In the genomic region with DNA sequence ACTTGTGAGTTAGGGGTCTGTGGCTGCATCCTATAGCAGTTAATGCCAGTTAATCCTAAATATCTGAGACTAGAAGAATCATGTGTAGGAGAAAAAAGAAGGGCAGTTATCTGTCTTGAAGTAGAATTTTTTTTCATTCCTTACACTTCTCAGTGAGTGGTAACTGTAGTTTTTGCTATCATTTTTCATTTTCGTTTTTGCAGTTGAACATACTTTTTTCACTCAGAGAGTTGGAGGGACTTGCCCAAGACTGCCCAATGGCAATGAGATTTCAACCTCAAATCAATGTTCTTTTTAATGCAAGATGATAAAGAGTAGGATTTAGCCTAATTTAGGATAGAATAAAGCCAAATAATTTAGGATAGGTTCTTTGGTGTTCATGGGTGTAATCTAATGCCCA, we compare ENCODE assay signal across 26 cellular contexts.
"Had no signal": no experiment of that assay in that cellular context is flagged by ENCODE, and none has a peak within 500 bp of the region (broad histone marks: within the 10 kb centered on the region; RNA-seq: fewer than 3 reads in every experiment).

No MANE protein-coding gene starts in this region.

- FAIRE-seq: colon had no signal

- H3K27me3 ChIP-seq: adrenal gland, MG63, Peyer's patch, SJSA1 had no signal

- H3K27ac ChIP-seq: adrenal gland, Peyer's patch, SJSA1 had no signal

- H3K9me3 ChIP-seq: adrenal gland, MG63, Peyer's patch, SJSA1 had no signal

- ATAC-seq: activated CD4-positive, CD25-positive, alpha-beta regulatory T cell treated with anti-CD3 and anti-CD28 coated beads, Interleukin-2, amount 50 U/mL, for 24 hours; activated CD8-positive, alpha-beta memory T cell treated with anti-CD3 and anti-CD28 coated beads, Interleukin-2, amount 10 ng/mL, durations not matched to agents 7 days and 5 days; activated T-helper 17 cell treated with anti-CD3 and anti-CD28 coated beads, Interleukin-2, amount 50 U/mL, for 72 hours; SK-N-SH treated with all-trans-retinoic acid at 6 μM for 48 hours had no signal

- H3K4me3 ChIP-seq: adrenal gland, MG63, Peyer's patch, SJSA1 had no signal

- DNase-seq: activated CD4-positive, alpha-beta T cell treated with anti-CD3 and anti-CD28 coated beads for 4 hours; activated CD8-positive, alpha-beta memory T cell treated with anti-CD3 and anti-CD28 coated beads, Interleukin-2, amount 10 ng/mL, durations not matched to agents 7 days and 5 days; activated gamma-delta T cell; activated naive CD4-positive, alpha-beta T cell treated with anti-CD3 and anti-CD28 coated beads for 36 hours; activated naive CD8-positive, alpha-beta T cell treated with anti-CD3 and anti-CD28 coated beads, Interleukin-2, amount 10 ng/mL, durations not matched to agents 7 days and 5 days; activated T-cell treated with anti-CD3 and anti-CD28 coated beads, Interleukin-2, amount 50 U/mL, for 24 hours; adrenal gland; anterior cingulate cortex; cerebellar nuclear complex; MG63; NCI-H1105; NCI-H1436; NCI-H1694 treated with DMSO at 0.1 percent for 48 hours; NCI-H2029 treated with DMSO at 0.1 percent for 48 hours; NCI-H345; NCI-H510A; NCI-H526 treated with DMSO at 0.1 percent for 48 hours; NCI-H82; Peyer's patch; SHP77; SW 1271 had no signal
